ENCODE assay signal across 8 cellular contexts in the genomic region with DNA sequence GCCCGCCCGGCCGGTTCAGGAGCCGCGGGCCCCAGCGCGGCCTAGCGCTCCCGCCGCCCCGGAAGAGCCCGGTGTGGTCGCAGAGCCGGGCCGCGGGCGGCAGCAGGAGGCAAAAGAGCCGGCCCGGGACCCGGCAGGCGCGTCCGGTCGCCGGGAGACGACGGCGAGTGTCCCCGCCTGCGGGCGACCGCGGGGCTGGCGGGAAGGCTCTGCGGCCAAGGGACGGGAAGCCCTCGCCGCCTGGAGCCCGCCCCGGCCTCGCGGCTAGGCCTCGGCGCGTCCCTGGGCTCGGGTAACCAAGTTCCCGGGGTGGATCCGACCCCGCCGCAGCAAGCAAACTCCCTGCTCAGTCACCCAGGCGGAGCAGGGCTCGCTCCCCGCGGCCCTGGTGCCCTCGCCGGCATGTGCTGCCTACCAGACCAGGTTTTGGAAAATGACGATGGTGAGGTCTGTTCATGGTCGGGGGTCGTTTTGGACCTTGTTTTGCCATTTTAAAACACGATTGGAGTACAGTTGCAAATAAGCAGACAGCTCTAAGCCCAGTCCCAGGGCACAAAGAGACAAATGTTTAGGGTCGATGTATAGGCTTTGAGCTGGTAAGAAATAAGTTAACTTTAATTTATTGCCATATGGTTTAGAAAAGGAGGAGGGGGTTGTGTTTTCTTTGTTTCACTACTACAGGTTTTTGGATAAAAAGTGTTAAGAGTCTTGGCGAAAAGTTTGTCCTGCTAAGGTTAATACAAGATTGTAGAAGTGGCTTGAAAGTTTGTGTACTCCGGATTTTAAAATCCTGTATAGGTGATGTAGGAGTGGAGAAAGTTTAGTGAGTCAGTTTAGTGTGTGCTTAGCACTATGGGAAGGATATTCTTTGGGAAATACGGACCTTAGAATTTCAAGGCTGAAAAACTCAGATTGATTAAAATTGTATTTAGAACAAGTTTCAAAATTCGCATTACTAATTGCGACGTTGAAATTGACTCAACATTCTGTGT. TPM values are rescaled to one million over a fixed set of nuclear protein-coding genes. Genes with fewer than 3 reads are reported as not detected.
A peak's percentile ranks its signal among the peaks of the same experiment; 100 is the strongest.
DNase-seq lines count a peak whose midpoint lies in the region; ATAC-seq and TF ChIP-seq lines count a peak whose summit lies in the region.

No MANE protein-coding gene starts in this region.

- no peak for TF ChIP-seq CTCF in DOHH2 (IDR thresholded peaks at IDR 0.05; ENCODE audit: low read depth, low read length, poor library complexity, severe bottlenecking)
- TF ChIP-seq CTCF in KMS-11 (conservative IDR thresholded peaks at IDR 0.05; ENCODE audit: low read depth, low read length) = 0 out of 2 replicates have a peak, but pooled peaks have one; percentile 11
- peak; percentile 5 for TF ChIP-seq CTCF in chondrocyte (IDR thresholded peaks at IDR 0.05)
- no peak for TF ChIP-seq CTCF in liver (IDR thresholded peaks at IDR 0.05; ENCODE audit: low read depth, low read length, missing input control)

- H3K9me2 ChIP-seq in DOHH2 (replicated peaks; ENCODE audit: control insufficient read depth, low read length) = no peaks in the 10 kb centered on the region

- 1% methylated on average over 67 of the region's 67 CpGs for WGBS in liver

- no peak for TF ChIP-seq RAD21 in liver (IDR thresholded peaks at IDR 0.05)

- H3K4me1 Mint-ChIP-seq in chondrocyte (ENCODE audit: low read depth) = peaks cover 57% of the 10 kb centered on the region

- H3K79me2 ChIP-seq in DOHH2 (ENCODE audit: control insufficient read depth, low read length) = peaks cover 91% of the 10 kb centered on the region
- H3K79me2 ChIP-seq in KMS-11 (ENCODE audit: insufficient read depth, low read depth) = peaks cover 85% of the 10 kb centered on the region

- no peaks in the 10 kb centered on the region for H3K36me3 Mint-ChIP-seq in chondrocyte (ENCODE audit: low read depth)

- peak; percentile 25 for ATAC-seq in GM21619 (IDR thresholded peaks at IDR 0.05; ENCODE audit: unreplicated experiment)

- H3F3A ChIP-seq in DOHH2 (ENCODE audit: control insufficient read depth, insufficient read depth) = 0 out of 2 replicates have a peak, but pooled peaks cover 4% of the 10 kb centered on the region

- H3K27me3 ChIP-seq in DOHH2 (ENCODE audit: control insufficient read depth, low read length) = no peaks in the 10 kb centered on the region
- no peaks in the 10 kb centered on the region for H3K27me3 ChIP-seq in KMS-11 (ENCODE audit: insufficient read depth, low read depth)
- H3K27me3 ChIP-seq in liver (ENCODE audit: control insufficient read depth in 4 of 4, insufficient read depth in 4 of 4, low read length in 3 of 4) = no peaks in the 10 kb centered on the region

- H3K4me2 ChIP-seq in DOHH2 (ENCODE audit: low read length) (peak overlapping the region; percentile 93), KMS-11 (peak overlapping the region; percentile 79)

- H3K4me1 ChIP-seq in DOHH2 (ENCODE audit: control insufficient read depth, low read length) (peaks cover 37% of the 10 kb centered on the region), KMS-11 (ENCODE audit: low read depth, poor library complexity, severe bottlenecking) (peaks cover 54% of the 10 kb centered on the region), liver (ENCODE audit: control insufficient read depth in 4 of 4, insufficient read depth in 4 of 4, low read length in 3 of 4) (peaks cover 7 to 30% (median 23%) of the 10 kb centered on the region in 4 donors)

- no peak overlapping the region for H2AFZ ChIP-seq in KMS-11 (ENCODE audit: low read depth)

- H3K27ac Mint-ChIP-seq in chondrocyte (ENCODE audit: unreplicated experiment) = peak overlapping the region; percentile 97

- H3K27me3 Mint-ChIP-seq in chondrocyte (ENCODE audit: low read depth) = no peaks in the 10 kb centered on the region

- H3K9me3 ChIP-seq in DOHH2 (ENCODE audit: control insufficient read depth, insufficient read depth, low read length) (no peaks in the 10 kb centered on the region), liver (ENCODE audit: control insufficient read depth in 4 of 4, low read length in 3 of 4) (no peaks in the 10 kb centered on the region)

- H3K9me3 Mint-ChIP-seq in chondrocyte (ENCODE audit: low read depth) = no peaks in the 10 kb centered on the region

- peak overlapping the region; percentile 77 for H3K9ac ChIP-seq in KMS-11
- peak overlapping the region; percentile 97 to 98 for H3K9ac ChIP-seq in liver (ENCODE audit: low read depth in 1 of 2, low read length in 2 of 2)

- H4K20me1 ChIP-seq in DOHH2 (ENCODE audit: control insufficient read depth, insufficient read depth, low read depth, low read length) (peaks cover 18% of the 10 kb centered on the region), KMS-11 (ENCODE audit: insufficient read depth) (peaks cover 27% of the 10 kb centered on the region)

- peaks cover 45% of the 10 kb centered on the region for H3K36me3 ChIP-seq in DOHH2 (ENCODE audit: control insufficient read depth, low read length)
- no peaks in the 10 kb centered on the region for H3K36me3 ChIP-seq in KMS-11 (ENCODE audit: insufficient read depth)
- peaks cover 0 to 2% (median 0%) of the 10 kb centered on the region in 4 donors for H3K36me3 ChIP-seq in liver (ENCODE audit: control insufficient read depth in 4 of 4, insufficient read depth in 3 of 4, low read depth in 1 of 4, low read length in 3 of 4)

- peak; percentile 39 to 46 for DNase-seq in activated CD4-positive, alpha-beta T cell treated with anti-CD3 and anti-CD28 coated beads for 24 hours (ENCODE audit: low read depth in 2 of 2)
- DNase-seq in chondrocyte (ENCODE audit: low spot score) = no peak
- peak; percentile 45 to 54 for DNase-seq in stimulated activated CD4-positive, alpha-beta T cell treated with anti-CD3 and anti-CD28 coated beads, Interleukin-4, amount 100 ng/mL, for 48 hours (ENCODE audit: low read depth in 2 of 2)
- DNase-seq in inferior parietal cortex (ENCODE audit: extremely low spot score) = no peak

- H3K4me3 ChIP-seq in DOHH2 (ENCODE audit: low read length) = peak overlapping the region; percentile 99
- H3K4me3 ChIP-seq in KMS-11 (IDR thresholded peaks at IDR 0.05; ENCODE audit: insufficient read depth, low read depth, low read length) = peak overlapping the region; percentile 70
- H3K4me3 ChIP-seq in liver (ENCODE audit: low read depth in 1 of 3, low read length in 3 of 3) = peak overlapping the region; percentile 75 to 95 (median 92)

- peak overlapping the region; percentile 73 for H3K27ac ChIP-seq in DOHH2 (ENCODE audit: low read depth, low read length)
- peak overlapping the region; percentile 95 for H3K27ac ChIP-seq in KMS-11
- H3K27ac ChIP-seq in liver (ENCODE audit: low read depth in 1 of 2, low read length in 2 of 2) = peak overlapping the region; percentile 91 to 92

- H3K4me3 Mint-ChIP-seq in chondrocyte (ENCODE audit: unreplicated experiment) = peak overlapping the region; percentile 86

TF ChIP-seq in liver, 16 proteins besides CTCF, POLR2A, EP300 and RAD21:
- TF ChIP-seq HNF4A (conservative IDR thresholded peaks at IDR 0.05) (no peak), YY1 (IDR thresholded peaks at IDR 0.05) (no peak), GABPA (IDR thresholded peaks at IDR 0.05 in 1 of 2, conservative IDR thresholded peaks at IDR 0.05 in 1 of 2) (no peak), NR2F2 (IDR thresholded peaks at IDR 0.05) (no peak), TAF1 (conservative IDR thresholded peaks at IDR 0.05) (no peak), FOXA2 (IDR thresholded peaks at IDR 0.05) (no peak), RXRA (IDR thresholded peaks at IDR 0.05) (no peak)

RNA-seq across cellular contexts. Expression of a gene that starts 1.1 kb away (rescaled TPM):
- 76.0 to 101 TPM (median 95.8 TPM) in 3 replicates for total RNA-seq in chondrocyte
- total RNA-seq in liver = 10 to 100 TPM; 25.5 to 45.4 TPM
- 10 to 100 TPM; 10.5 to 20.7 TPM for polyA plus RNA-seq in liver

Comparison
In these comparisons a context has a peak if more than half of its experiments do, and no peak if none do; other contexts are left out.
1. CTCF ChIP-seq: peak in KMS-11 (single experiment) and chondrocyte (single experiment); none in DOHH2 (single experiment) and liver (single experiment).
2. DNase-seq: peak in activated CD4-positive, alpha-beta T cell treated with anti-CD3 and anti-CD28 coated beads for 24 hours (2 of 2) and stimulated activated CD4-positive, alpha-beta T cell treated with anti-CD3 and anti-CD28 coated beads, Interleukin-4, amount 100 ng/mL, for 48 hours (2 of 2); none in chondrocyte (single experiment) and inferior parietal cortex (single experiment).
3. Peak in every context shown above with its lines, with median percentiles within 50 percentile points of each other: H3K27ac ChIP-seq and H3K4me3 ChIP-seq.